In the genomic region with DNA sequence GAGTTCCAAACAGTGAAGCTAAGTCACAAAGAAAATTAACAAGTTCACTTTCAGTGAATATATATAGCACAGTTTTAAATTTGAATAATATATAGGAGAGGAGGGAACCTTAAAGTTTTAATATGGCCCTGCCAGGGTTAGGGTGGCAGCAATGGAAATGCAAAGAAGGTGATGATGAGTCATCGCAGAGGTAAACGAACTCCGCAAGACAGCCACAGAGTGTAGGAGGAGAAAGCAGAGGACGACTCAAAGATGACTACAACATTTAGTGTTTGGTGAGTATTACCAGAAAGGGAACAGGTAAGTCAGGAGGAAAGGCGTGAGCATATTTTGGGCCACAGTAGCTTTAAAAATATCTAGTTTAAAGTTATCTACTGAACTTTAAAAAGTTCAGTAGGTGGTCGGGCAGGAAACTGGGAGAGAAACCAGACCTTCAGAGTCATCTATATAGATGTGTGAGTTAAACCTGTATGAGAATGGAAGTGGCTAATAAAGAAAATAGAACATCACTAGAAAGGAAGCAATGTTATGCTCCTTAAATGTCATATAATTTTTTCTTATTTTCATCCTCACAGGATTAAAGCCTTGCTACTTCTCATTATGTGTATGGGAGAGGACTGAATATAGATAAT, we compare ENCODE assay signal across 10 cellular contexts.
DNase-seq lines count a peak whose midpoint lies in the region; ATAC-seq, FAIRE-seq and TF ChIP-seq lines count a peak whose summit lies in the region.
"Had no signal": no experiment of that assay in that cellular context is flagged by ENCODE, and none has a peak within 500 bp of the region (broad histone marks: within the 10 kb centered on the region; RNA-seq: fewer than 3 reads in every experiment).

No MANE protein-coding gene starts in this region.

- H3K36me3 ChIP-seq in keratinocyte (ENCODE audit: control insufficient read depth in 2 of 2, extremely low read depth in 1 of 2, insufficient read depth in 2 of 2, low read length in 2 of 2) = peaks cover 1 to 2% of the 10 kb centered on the region in 2 experiments

- TF ChIP-seq CTCF in keratinocyte (optimal IDR thresholded peaks at IDR 0.05 in 1 of 3, IDR thresholded peaks at IDR 0.05 in 1 of 3, conservative IDR thresholded peaks at IDR 0.05 in 1 of 3; ENCODE audit: extremely low read depth in 1 of 3, insufficient read depth in 2 of 3, low read length in 3 of 3) = no peak

- H3K27ac ChIP-seq in keratinocyte (ENCODE audit: control insufficient read depth, insufficient read depth, low read length) = no peak overlapping the region
- H3K27ac ChIP-seq: KMS-11 had no signal

- H3K4me3 ChIP-seq in keratinocyte (ENCODE audit: control insufficient read depth in 2 of 3, extremely low read depth in 1 of 3, insufficient read depth in 2 of 3, low read depth in 1 of 3, low read length in 3 of 3) = no peak overlapping the region

- no peaks in the 10 kb centered on the region for H3K9me1 ChIP-seq in keratinocyte (ENCODE audit: control insufficient read depth, extremely low read depth, insufficient read depth, low read length)

- no peak overlapping the region for H2AFZ ChIP-seq in keratinocyte (ENCODE audit: control insufficient read depth, low read length)

- ATAC-seq in GM18520 (IDR thresholded peaks at IDR 0.05; ENCODE audit: unreplicated experiment) (peak; percentile 82), GM21529 (IDR thresholded peaks at IDR 0.05; ENCODE audit: unreplicated experiment) (peak; percentile 88), HG03469 (IDR thresholded peaks at IDR 0.05; ENCODE audit: unreplicated experiment) (peak; percentile 96)

- FAIRE-seq in keratinocyte (lab: Jason Lieb, UNC) = peak; percentile 77

- no peaks in the 10 kb centered on the region for H3K27me3 ChIP-seq in keratinocyte (ENCODE audit: control insufficient read depth, extremely low read depth, insufficient read depth, low read length)

- no peaks in the 10 kb centered on the region for H4K20me1 ChIP-seq in keratinocyte (ENCODE audit: control insufficient read depth, extremely low read depth, insufficient read depth, low read length)

- no peak overlapping the region for H3K4me2 ChIP-seq in keratinocyte (ENCODE audit: control insufficient read depth, extremely low read depth, insufficient read depth, low read depth, low read length)
- H3K4me2 ChIP-seq: KMS-11 had no signal

- no peaks in the 10 kb centered on the region for H3K4me1 ChIP-seq in keratinocyte (ENCODE audit: control insufficient read depth, extremely low read depth, insufficient read depth, low read length)

- dilution Hi-C loops in keratinocyte (cut with MboI; ENCODE audit: extremely low pct_ligation_motif_present, low sequenced_read_pairs) = no loop called here

- DNase-seq in keratinocyte (ENCODE audit: low read depth, low spot score) (no peak), SKM-1 (lab: John Stamatoyannopoulos, UW; ENCODE audit: unreplicated experiment) (no peak), pons (ENCODE audit: low spot score) (no peak), RKO (ENCODE audit: low spot score) (no peak), NCI-H69 (lab: John Stamatoyannopoulos, UW) (no peak)
- DNase-seq: Right ventricle myocardium superior had no signal

- no peak overlapping the region for H3K9ac ChIP-seq in keratinocyte (ENCODE audit: control insufficient read depth, extremely low read depth, insufficient read depth, low read length)
- H3K9ac ChIP-seq: KMS-11 had no signal

- H3K79me2 ChIP-seq in keratinocyte (ENCODE audit: control insufficient read depth, insufficient read depth, low read length) = no peaks in the 10 kb centered on the region

- H3K9me3 ChIP-seq in keratinocyte (ENCODE audit: control insufficient read depth, low read depth, low read length) = no peaks in the 10 kb centered on the region
